In the genomic region with DNA sequence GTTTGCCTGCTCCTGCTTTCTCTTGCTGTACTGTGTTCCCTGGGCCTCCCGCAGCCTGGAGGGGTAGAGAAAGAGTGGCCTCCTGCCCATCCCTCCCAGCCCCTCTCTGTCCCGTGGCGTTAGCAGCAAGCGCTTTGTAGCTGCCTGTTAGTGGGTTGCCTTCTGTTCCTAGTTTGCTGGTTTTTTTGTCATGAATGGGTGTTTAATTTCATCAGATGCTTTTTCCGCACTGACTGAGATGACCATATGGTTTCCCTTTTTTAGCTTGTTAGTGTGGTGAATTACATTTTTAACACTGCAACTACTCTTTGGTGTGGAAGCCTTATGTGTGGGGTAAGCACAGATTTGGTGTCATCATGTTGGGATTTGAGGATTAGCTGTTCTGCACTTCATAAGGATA, we compare ENCODE assay signal across 16 cellular contexts. TPM values are rescaled to one million over a fixed set of nuclear protein-coding genes. Genes with fewer than 3 reads are reported as not detected.
DNase-seq lines count a peak whose midpoint lies in the region; ATAC-seq and TF ChIP-seq lines count a peak whose summit lies in the region.
"Had no signal": no experiment of that assay in that cellular context is flagged by ENCODE, and none has a peak within 500 bp of the region (broad histone marks: within the 10 kb centered on the region; RNA-seq: fewer than 3 reads in every experiment).

No MANE protein-coding gene starts in this region.

- H3K4me1 Mint-ChIP-seq in effector memory CD8-positive, alpha-beta T cell (ENCODE audit: low read depth in 2 of 2): no peaks in the 10 kb centered on the region

- TF ChIP-seq EP300 in sigmoid colon (IDR thresholded peaks at IDR 0.05): no peak
- no peak for TF ChIP-seq EP300 in suprapubic skin (IDR thresholded peaks at IDR 0.05)

- H3F3A ChIP-seq in GM23248 (ENCODE audit: insufficient read depth): peaks cover 55% of the 10 kb centered on the region

- TF ChIP-seq POLR2A in sigmoid colon (IDR thresholded peaks at IDR 0.05): no peak
- TF ChIP-seq POLR2A in Peyer's patch (IDR thresholded peaks at IDR 0.05): no peak
- TF ChIP-seq POLR2A in suprapubic skin (IDR thresholded peaks at IDR 0.05): no peak

- no peaks in the 10 kb centered on the region for H3K36me3 Mint-ChIP-seq in effector memory CD8-positive, alpha-beta T cell (ENCODE audit: insufficient read depth)

- WGBS in GM23248 (ENCODE audit: low coverage in 1 of 2, low lambda C conversion rate in 2 of 2, missing lambda C conversion rate in 2 of 2), 2 experiments: 89 to 93% methylated on average over 5 of the region's 5 CpGs
- 89 to 92% methylated on average over 5 of the region's 5 CpGs for WGBS in sigmoid colon, 2 donors
- WGBS in suprapubic skin: 61% methylated on average over 5 of the region's 5 CpGs

- 0 out of 2 replicates have a peak overlapping the region, but pooled peaks have one; percentile 87 for H3K27ac ChIP-seq in GM23248
- H3K27ac ChIP-seq in sigmoid colon: peak overlapping the region in 3 of 4 donors; percentile 5 to 80 (median 77)
- no peak overlapping the region for H3K27ac ChIP-seq in Peyer's patch
- no peak overlapping the region for H3K27ac ChIP-seq in suprapubic skin
- H3K27ac ChIP-seq: C4-2B had no signal

- H3K4me3 Mint-ChIP-seq in effector memory CD8-positive, alpha-beta T cell: no peak overlapping the region

- no peaks in the 10 kb centered on the region for H4K20me1 ChIP-seq in GM23248 (ENCODE audit: insufficient read depth)

- DNase-seq in GM23248 (no peak), NCI-H524 treated with DMSO at 0.1 percent for 48 hours (lab: John Stamatoyannopoulos, UW) (peak; percentile 98), fibroblast of gingiva (ENCODE audit: low read depth) (peak; percentile 35), sigmoid colon (no peak), SIG-M5 treated with dmso at 0.1 percent for 504 hours (lab: John Stamatoyannopoulos, UW; ENCODE audit: unreplicated experiment) (no peak), Peyer's patch (no peak), suprapubic skin (ENCODE audit: low spot score in 2 of 2) (no peak)
- no peak for DNase-seq in effector memory CD8-positive, alpha-beta T cell
- DNase-seq: activated CD4-positive, alpha-beta T cell treated with anti-CD3 and anti-CD28 coated beads, Interleukin-2, amount 50 U/mL, for 48 hours; activated effector memory CD4-positive, alpha-beta T cell treated with Interleukin-2 at 50 U/mL for 16 hours; NCI-H1048; posterior cingulate gyrus; RPMI8226; stimulated activated CD4-positive, alpha-beta T cell treated with anti-CD3 and anti-CD28 coated beads, Interleukin-1b, Interleukin-23, amount 100 ng/mL, for 48 hours had no signal

- H2AFZ ChIP-seq in GM23248: no peak overlapping the region

- no peaks in the 10 kb centered on the region for H3K27me3 ChIP-seq in GM23248 (replicated peaks; ENCODE audit: insufficient read depth)
- H3K27me3 ChIP-seq in sigmoid colon: no peaks in the 10 kb centered on the region
- H3K27me3 ChIP-seq in Peyer's patch: no peaks in the 10 kb centered on the region
- no peaks in the 10 kb centered on the region for H3K27me3 ChIP-seq in suprapubic skin

- no peak overlapping the region for H3K4me2 ChIP-seq in GM23248 (ENCODE audit: unreplicated experiment)

- ATAC-seq in effector memory CD8-positive, alpha-beta T cell (replicated peaks): no peak
- ATAC-seq: GM12878 had no signal

- H3K4me3 ChIP-seq in GM23248 (no peak overlapping the region), sigmoid colon (no peak overlapping the region), Peyer's patch (no peak overlapping the region), suprapubic skin (no peak overlapping the region)
- H3K4me3 ChIP-seq: GM12878 had no signal

- H3K9me3 ChIP-seq in GM23248 (ENCODE audit: low read depth) (no peaks in the 10 kb centered on the region), sigmoid colon (no peaks in the 10 kb centered on the region), Peyer's patch (no peaks in the 10 kb centered on the region), suprapubic skin (no peaks in the 10 kb centered on the region)

- no peaks in the 10 kb centered on the region for H3K36me3 ChIP-seq in GM23248 (ENCODE audit: low read depth)
- H3K36me3 ChIP-seq in sigmoid colon: no peaks in the 10 kb centered on the region
- no peaks in the 10 kb centered on the region for H3K36me3 ChIP-seq in Peyer's patch
- no peaks in the 10 kb centered on the region for H3K36me3 ChIP-seq in suprapubic skin

- H3K4me1 ChIP-seq in GM23248 (ENCODE audit: insufficient read depth) (peaks cover 66% of the 10 kb centered on the region), sigmoid colon (peaks cover 0 to 72% (median 57%) of the 10 kb centered on the region in 4 donors), Peyer's patch (peaks cover 0 to 28% (median 5%) of the 10 kb centered on the region in 4 donors), suprapubic skin (peaks cover 53% of the 10 kb centered on the region)

- intact Hi-C loops in sigmoid colon (cut with DNase I): no loop called here

- H3K27me3 Mint-ChIP-seq in effector memory CD8-positive, alpha-beta T cell: peaks cover 21 to 57% of the 10 kb centered on the region in 2 donors

- H3K79me2 ChIP-seq in GM23248 (ENCODE audit: insufficient read depth): peaks cover 95% of the 10 kb centered on the region

- TF ChIP-seq CTCF in sigmoid colon (IDR thresholded peaks at IDR 0.05) (no peak), Peyer's patch (IDR thresholded peaks at IDR 0.05) (no peak), suprapubic skin (IDR thresholded peaks at IDR 0.05) (no peak)

- no peaks in the 10 kb centered on the region for H3K9me2 ChIP-seq in GM23248 (ENCODE audit: insufficient read depth)

- no peak overlapping the region for H3K27ac Mint-ChIP-seq in effector memory CD8-positive, alpha-beta T cell

- H3K9me3 Mint-ChIP-seq in effector memory CD8-positive, alpha-beta T cell: no peaks in the 10 kb centered on the region

- in situ Hi-C loops in GM23248 (cut with MboI): no loop called here

- no peak overlapping the region for H3K9ac ChIP-seq in GM23248

RNA-seq across cellular contexts. Expression of gene ASAP2, which starts 32.3 kb away (rescaled TPM):
- 49.6 and 54.1 TPM in 2 replicates for total RNA-seq in GM23248 (2014; rRNA removed; shearing (Covaris generic))
- polyA plus RNA-seq in GM23248 (2016; fragmentation: Nextera tagmentation; extraction: Ambion mirVana) (8.8 and 10.9 TPM in 2 replicates), sigmoid colon (10 to 100 TPM; 15.1 to 31.7 (median 25.8) TPM)
- total RNA-seq in sigmoid colon (10 to 100 TPM; 22.1 to 56.5 (median 26.5) TPM), Peyer's patch (10 to 100 TPM; 30.6 to 59.4 (median 37.8) TPM), suprapubic skin (10 to 100 TPM; 22.0 to 54.6 (median 30.0) TPM)

Comparison
In these comparisons a context has a peak if more than half of its experiments do, and no peak if none do; other contexts are left out.
1. DNase-seq: peak in NCI-H524 treated with DMSO at 0.1 percent for 48 hours (single experiment) and fibroblast of gingiva (single experiment); none in GM23248 (single experiment), sigmoid colon (single experiment), effector memory CD8-positive, alpha-beta T cell (0 of 3), SIG-M5 treated with dmso at 0.1 percent for 504 hours (single experiment), Peyer's patch (0 of 3) and suprapubic skin (0 of 2).
2. H3K27ac ChIP-seq: peak in GM23248 (single experiment) and sigmoid colon (3 of 4); none in Peyer's patch (0 of 4) and suprapubic skin (single experiment).